In genomic region chr10:10295537-10295936, GRCh38 we compare ENCODE assay signal across 21 cellular contexts.
"Had no signal": no experiment of that assay in that cellular context is flagged by ENCODE, and none has a peak within 500 bp of the region (broad histone marks: within the 10 kb centered on the region; RNA-seq: fewer than 3 reads in every experiment).

No MANE protein-coding gene starts in this region.

- DNase-seq: activated CD4-positive, alpha-beta T cell treated with anti-CD3 and anti-CD28 coated beads, Interleukin-2, amount 50 U/mL, for 1 hour; activated CD8-positive, alpha-beta T cell treated with anti-CD3 and anti-CD28 coated beads, Interleukin-2, amount 10 ng/mL, durations not matched to agents 7 days and 5 days; activated gamma-delta T cell; activated naive CD4-positive, alpha-beta T cell treated with anti-CD3 and anti-CD28 coated beads, Interleukin-2, amount 50 U/mL, for 16 hours; activated naive CD8-positive, alpha-beta T cell treated with anti-CD3 and anti-CD28 coated beads, Interleukin-2, amount 50 U/mL, for 24 hours; effector CD8-positive, alpha-beta T cell; erythroblast; foreskin keratinocyte; hippocampal formation; left cardiac atrium; midbrain; stimulated activated CD4-positive, alpha-beta T cell treated with anti-CD3 and anti-CD28 coated beads, Interleukin-4, amount 100 ng/mL, for 24 hours had no signal

- ATAC-seq: activated CD4-positive, CD25-positive, alpha-beta regulatory T cell treated with anti-CD3 and anti-CD28 coated beads, Interleukin-2, amount 50 U/mL, for 24 hours; activated CD8-positive, alpha-beta T cell treated with anti-CD3 and anti-CD28 coated beads, Interleukin-2, amount 10 ng/mL, durations not matched to agents 7 days and 5 days; activated naive CD8-positive, alpha-beta T cell treated with anti-CD3 and anti-CD28 coated beads, Interleukin-2, amount 50 U/mL, for 24 hours; foreskin keratinocyte; left cardiac atrium; natural killer cell treated with Interleukin-12 subunit alpha and Interleukin-12 subunit beta and Interleukin-15 and Interleukin-18, amount 100 ng/mL, for 72 hours had no signal

- H3K27ac ChIP-seq: breast epithelium, foreskin keratinocyte, SK-N-MC, tibial nerve, VCaP had no signal

- H3K4me1 Mint-ChIP-seq: activated naive CD8-positive, alpha-beta T cell treated with anti-CD3 and anti-CD28 coated beads, Interleukin-2, amount 50 U/mL, for 24 hours had no signal

- H3K27me3 Mint-ChIP-seq: activated naive CD8-positive, alpha-beta T cell treated with anti-CD3 and anti-CD28 coated beads, Interleukin-2, amount 50 U/mL, for 24 hours; natural killer cell treated with Interleukin-12 subunit alpha and Interleukin-12 subunit beta and Interleukin-15 and Interleukin-18, amount 100 ng/mL, for 72 hours had no signal

- H3K27ac Mint-ChIP-seq: activated CD8-positive, alpha-beta T cell treated with anti-CD3 and anti-CD28 coated beads, Interleukin-2, amount 10 ng/mL, durations not matched to agents 7 days and 5 days; activated naive CD8-positive, alpha-beta T cell treated with anti-CD3 and anti-CD28 coated beads, Interleukin-2, amount 50 U/mL, for 24 hours; activated T-helper 1 cell treated with anti-CD3 and anti-CD28 coated beads, Interleukin-12 subunit alpha, Interleukin-12 subunit beta, Interleukin-2, Interleukin-4 antibody, amounts not matched to agents 30 ng/mL and 10 ng/mL and 1 ng/mL, durations not matched to agents 14 hours and 24 hours and 36 hours; natural killer cell treated with Interleukin-12 subunit alpha and Interleukin-12 subunit beta and Interleukin-15 and Interleukin-18, amount 100 ng/mL, for 72 hours; progenitor cell of endocrine pancreas; stimulated activated naive CD8-positive, alpha-beta T cell treated with anti-CD3 and anti-CD28 coated beads, Interleukin-15, Interleukin-2, amounts not matched to agents 100 ng/mL and 50 ng/mL, for 24 hours had no signal

- H3K9me3 ChIP-seq: breast epithelium, tibial nerve had no signal

- H3K36me3 Mint-ChIP-seq: natural killer cell treated with Interleukin-12 subunit alpha and Interleukin-12 subunit beta and Interleukin-15 and Interleukin-18, amount 100 ng/mL, for 72 hours had no signal

- H3K4me1 ChIP-seq: breast epithelium, foreskin keratinocyte had no signal

- H3K27me3 ChIP-seq: breast epithelium, foreskin keratinocyte, tibial nerve had no signal

- H3K4me3 ChIP-seq: breast epithelium, SK-N-MC, tibial nerve had no signal

- H3K36me3 ChIP-seq: breast epithelium, tibial nerve had no signal

- H3K4me3 Mint-ChIP-seq: activated CD8-positive, alpha-beta T cell treated with anti-CD3 and anti-CD28 coated beads, Interleukin-2, amount 10 ng/mL, durations not matched to agents 7 days and 5 days; activated naive CD8-positive, alpha-beta T cell treated with anti-CD3 and anti-CD28 coated beads, Interleukin-2, amount 50 U/mL, for 24 hours; activated T-helper 1 cell treated with anti-CD3 and anti-CD28 coated beads, Interleukin-12 subunit alpha, Interleukin-12 subunit beta, Interleukin-2, Interleukin-4 antibody, amounts not matched to agents 30 ng/mL and 10 ng/mL and 1 ng/mL, durations not matched to agents 14 hours and 24 hours and 36 hours; natural killer cell treated with Interleukin-12 subunit alpha and Interleukin-12 subunit beta and Interleukin-15 and Interleukin-18, amount 100 ng/mL, for 72 hours; stimulated activated naive CD8-positive, alpha-beta T cell treated with anti-CD3 and anti-CD28 coated beads, Interleukin-15, Interleukin-2, amounts not matched to agents 100 ng/mL and 50 ng/mL, for 24 hours had no signal

- H3K9me3 Mint-ChIP-seq: activated naive CD8-positive, alpha-beta T cell treated with anti-CD3 and anti-CD28 coated beads, Interleukin-2, amount 50 U/mL, for 24 hours; activated T-helper 1 cell treated with anti-CD3 and anti-CD28 coated beads, Interleukin-12 subunit alpha, Interleukin-12 subunit beta, Interleukin-2, Interleukin-4 antibody, amounts not matched to agents 30 ng/mL and 10 ng/mL and 1 ng/mL, durations not matched to agents 14 hours and 24 hours and 36 hours had no signal
